Comparison of ENCODE assay signal across 1 cellular context in the genomic region with DNA sequence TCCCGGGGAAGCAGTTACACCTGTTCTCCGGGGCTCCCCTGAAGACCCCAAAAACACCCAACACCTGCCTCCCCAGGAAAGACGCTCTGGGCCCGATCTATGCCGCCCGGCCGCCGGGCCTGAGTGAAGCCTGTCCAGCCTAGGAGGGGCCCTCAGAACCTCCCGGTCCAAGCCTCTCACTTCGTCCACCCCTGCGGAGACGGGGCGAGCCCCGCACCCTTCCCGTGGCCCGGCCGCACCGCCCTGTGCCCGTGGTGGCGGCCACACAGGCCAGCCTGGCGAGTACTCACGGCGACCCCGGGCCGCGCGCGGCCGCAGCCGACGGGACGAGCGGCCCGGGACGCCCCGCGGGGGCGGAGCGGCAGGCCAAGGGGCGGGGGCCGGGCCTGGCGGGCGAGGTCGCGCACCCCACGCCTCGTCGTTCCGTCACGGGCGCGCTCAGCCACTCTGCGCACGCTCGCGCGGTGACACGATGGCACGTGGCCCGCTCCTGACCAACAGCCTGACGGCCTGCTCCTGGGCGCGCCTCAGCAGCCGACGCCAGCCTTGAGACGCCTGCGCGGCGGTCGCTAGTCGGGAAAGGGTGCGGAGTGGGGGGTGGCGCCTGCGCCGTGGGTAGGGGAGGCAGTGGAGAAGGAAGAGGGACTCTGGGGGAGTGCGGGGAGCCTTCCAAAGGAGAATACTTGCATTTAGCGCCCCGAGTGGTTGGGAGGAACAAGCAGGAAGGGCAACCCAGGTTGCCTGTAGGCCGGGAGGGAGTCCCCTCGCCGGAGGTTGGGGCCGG.
TF ChIP-seq lines count a peak whose summit lies in the region.

A gene with protein sequence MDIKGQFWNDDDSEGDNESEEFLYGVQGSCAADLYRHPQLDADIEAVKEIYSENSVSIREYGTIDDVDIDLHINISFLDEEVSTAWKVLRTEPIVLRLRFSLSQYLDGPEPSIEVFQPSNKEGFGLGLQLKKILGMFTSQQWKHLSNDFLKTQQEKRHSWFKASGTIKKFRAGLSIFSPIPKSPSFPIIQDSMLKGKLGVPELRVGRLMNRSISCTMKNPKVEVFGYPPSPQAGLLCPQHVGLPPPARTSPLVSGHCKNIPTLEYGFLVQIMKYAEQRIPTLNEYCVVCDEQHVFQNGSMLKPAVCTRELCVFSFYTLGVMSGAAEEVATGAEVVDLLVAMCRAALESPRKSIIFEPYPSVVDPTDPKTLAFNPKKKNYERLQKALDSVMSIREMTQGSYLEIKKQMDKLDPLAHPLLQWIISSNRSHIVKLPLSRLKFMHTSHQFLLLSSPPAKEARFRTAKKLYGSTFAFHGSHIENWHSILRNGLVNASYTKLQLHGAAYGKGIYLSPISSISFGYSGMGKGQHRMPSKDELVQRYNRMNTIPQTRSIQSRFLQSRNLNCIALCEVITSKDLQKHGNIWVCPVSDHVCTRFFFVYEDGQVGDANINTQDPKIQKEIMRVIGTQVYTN (minus strand): TSS at position 342 of the 784 bp plus-strand sequence. CDS start 5,077 bp downstream, outside the sequence.

TF ChIP-seq in HEK293, 187 proteins besides CTCF, POLR2A, EP300 and RAD21 (continued from another document and continues in another):
- TF ChIP-seq, protein P1, sequence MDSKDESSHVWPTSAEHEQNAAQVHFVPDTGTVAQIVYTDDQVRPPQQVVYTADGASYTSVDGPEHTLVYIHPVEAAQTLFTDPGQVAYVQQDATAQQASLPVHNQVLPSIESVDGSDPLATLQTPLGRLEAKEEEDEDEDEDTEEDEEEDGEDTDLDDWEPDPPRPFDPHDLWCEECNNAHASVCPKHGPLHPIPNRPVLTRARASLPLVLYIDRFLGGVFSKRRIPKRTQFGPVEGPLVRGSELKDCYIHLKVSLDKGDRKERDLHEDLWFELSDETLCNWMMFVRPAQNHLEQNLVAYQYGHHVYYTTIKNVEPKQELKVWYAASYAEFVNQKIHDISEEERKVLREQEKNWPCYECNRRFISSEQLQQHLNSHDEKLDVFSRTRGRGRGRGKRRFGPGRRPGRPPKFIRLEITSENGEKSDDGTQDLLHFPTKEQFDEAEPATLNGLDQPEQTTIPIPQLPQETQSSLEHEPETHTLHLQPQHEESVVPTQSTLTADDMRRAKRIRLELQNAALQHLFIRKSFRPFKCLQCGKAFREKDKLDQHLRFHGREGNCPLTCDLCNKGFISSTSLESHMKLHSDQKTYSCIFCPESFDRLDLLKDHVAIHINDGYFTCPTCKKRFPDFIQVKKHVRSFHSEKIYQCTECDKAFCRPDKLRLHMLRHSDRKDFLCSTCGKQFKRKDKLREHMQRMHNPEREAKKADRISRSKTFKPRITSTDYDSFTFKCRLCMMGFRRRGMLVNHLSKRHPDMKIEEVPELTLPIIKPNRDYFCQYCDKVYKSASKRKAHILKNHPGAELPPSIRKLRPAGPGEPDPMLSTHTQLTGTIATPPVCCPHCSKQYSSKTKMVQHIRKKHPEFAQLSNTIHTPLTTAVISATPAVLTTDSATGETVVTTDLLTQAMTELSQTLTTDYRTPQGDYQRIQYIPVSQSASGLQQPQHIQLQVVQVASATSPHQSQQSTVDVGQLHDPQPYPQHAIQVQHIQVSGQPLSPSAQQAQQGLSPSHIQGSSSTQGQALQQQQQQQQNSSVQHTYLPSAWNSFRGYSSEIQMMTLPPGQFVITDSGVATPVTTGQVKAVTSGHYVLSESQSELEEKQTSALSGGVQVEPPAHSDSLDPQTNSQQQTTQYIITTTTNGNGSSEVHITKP (tag by site-specific recombination; IDR thresholded peaks at IDR 0.05), result peak; percentile 86
- TF ChIP-seq KLF10 (tag by site-specific recombination; IDR thresholded peaks at IDR 0.05) (0 out of 2 replicates have a peak, but pooled peaks have one; percentile 39), ZNF433 (tag by site-specific recombination; IDR thresholded peaks at IDR 0.05; ENCODE audit: low read depth) (peak; percentile 0; the same call in 1 of the 2 replicates), SP7 (tag by site-specific recombination; IDR thresholded peaks at IDR 0.05) (peak; percentile 83), ZNF639 (tag by site-specific recombination; IDR thresholded peaks at IDR 0.05) (peak; percentile 79; the same call in 1 of the 2 replicates), REPIN1 (tag by site-specific recombination; IDR thresholded peaks at IDR 0.05; ENCODE audit: low read depth) (no peak), ZNF76 (tag by site-specific recombination; IDR thresholded peaks at IDR 0.05; ENCODE audit: borderline replicate concordance, low read depth) (peak; percentile 81), ZNF785 (tag by site-specific recombination; IDR thresholded peaks at IDR 0.05) (no peak), ZXDB (tag by site-specific recombination; IDR thresholded peaks at IDR 0.05) (peak; percentile 94), ZIC2 (tag by site-specific recombination; IDR thresholded peaks at IDR 0.05) (peak; percentile 75), IKZF3 (tag by site-specific recombination; IDR thresholded peaks at IDR 0.05) (peak; percentile 64), ZNF24 (tag by site-specific recombination; IDR thresholded peaks at IDR 0.05) (peak; percentile 93), ZNF394 (tag by site-specific recombination; IDR thresholded peaks at IDR 0.05; ENCODE audit: borderline replicate concordance) (peak; percentile 58; the same call in 1 of the 2 replicates), ZNF184 (tag by site-specific recombination; IDR thresholded peaks at IDR 0.05) (no peak), ZNF610 (tag by site-specific recombination; IDR thresholded peaks at IDR 0.05; ENCODE audit: borderline replicate concordance) (peak; percentile 46; the same call in 1 of the 2 replicates), ZNF398 (tag by site-specific recombination; IDR thresholded peaks at IDR 0.05) (peak; percentile 94), ZBTB8A (tag by site-specific recombination; IDR thresholded peaks at IDR 0.05) (peak; percentile 88), KLF8 (tag by site-specific recombination; IDR thresholded peaks at IDR 0.05) (peak; percentile 97), ZNF843 (tag by site-specific recombination; IDR thresholded peaks at IDR 0.05) (peak; percentile 71), ZFP37 (tag by site-specific recombination; IDR thresholded peaks at IDR 0.05) (peak; percentile 53; the same call in 1 of the 2 replicates), ZNF121 (tag by site-specific recombination; IDR thresholded peaks at IDR 0.05) (no peak), ZNF341 (tag by site-specific recombination; IDR thresholded peaks at IDR 0.05; ENCODE audit: low read depth) (0 out of 2 replicates have a peak, but pooled peaks have one; percentile 35), ZFP69B (tag by site-specific recombination; IDR thresholded peaks at IDR 0.05) (peak; percentile 69), HOXC10 (CRISPR knock-in tag; IDR thresholded peaks at IDR 0.05) (no peak), YY2 (tag by site-specific recombination; IDR thresholded peaks at IDR 0.05) (no peak)
- TF ChIP-seq, protein P2, sequence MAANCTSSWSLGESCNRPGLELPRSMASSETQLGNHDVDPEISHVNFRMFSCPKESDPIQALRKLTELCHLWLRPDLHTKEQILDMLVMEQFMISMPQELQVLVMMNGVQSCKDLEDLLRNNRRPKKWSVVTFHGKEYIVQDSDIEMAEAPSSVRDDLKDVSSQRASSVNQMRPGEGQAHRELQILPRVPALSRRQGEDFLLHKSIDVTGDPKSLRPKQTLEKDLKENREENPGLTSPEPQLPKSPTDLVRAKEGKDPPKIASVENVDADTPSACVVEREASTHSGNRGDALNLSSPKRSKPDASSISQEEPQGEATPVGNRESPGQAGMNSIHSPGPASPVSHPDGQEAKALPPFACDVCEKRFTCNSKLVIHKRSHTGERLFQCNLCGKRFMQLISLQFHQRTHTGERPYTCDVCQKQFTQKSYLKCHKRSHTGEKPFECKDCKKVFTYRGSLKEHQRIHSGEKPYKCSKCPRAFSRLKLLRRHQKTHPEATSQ (tag by site-specific recombination; IDR thresholded peaks at IDR 0.05), result peak; percentile 81; the same call in 1 of the 2 replicates
- TF ChIP-seq, protein P3, sequence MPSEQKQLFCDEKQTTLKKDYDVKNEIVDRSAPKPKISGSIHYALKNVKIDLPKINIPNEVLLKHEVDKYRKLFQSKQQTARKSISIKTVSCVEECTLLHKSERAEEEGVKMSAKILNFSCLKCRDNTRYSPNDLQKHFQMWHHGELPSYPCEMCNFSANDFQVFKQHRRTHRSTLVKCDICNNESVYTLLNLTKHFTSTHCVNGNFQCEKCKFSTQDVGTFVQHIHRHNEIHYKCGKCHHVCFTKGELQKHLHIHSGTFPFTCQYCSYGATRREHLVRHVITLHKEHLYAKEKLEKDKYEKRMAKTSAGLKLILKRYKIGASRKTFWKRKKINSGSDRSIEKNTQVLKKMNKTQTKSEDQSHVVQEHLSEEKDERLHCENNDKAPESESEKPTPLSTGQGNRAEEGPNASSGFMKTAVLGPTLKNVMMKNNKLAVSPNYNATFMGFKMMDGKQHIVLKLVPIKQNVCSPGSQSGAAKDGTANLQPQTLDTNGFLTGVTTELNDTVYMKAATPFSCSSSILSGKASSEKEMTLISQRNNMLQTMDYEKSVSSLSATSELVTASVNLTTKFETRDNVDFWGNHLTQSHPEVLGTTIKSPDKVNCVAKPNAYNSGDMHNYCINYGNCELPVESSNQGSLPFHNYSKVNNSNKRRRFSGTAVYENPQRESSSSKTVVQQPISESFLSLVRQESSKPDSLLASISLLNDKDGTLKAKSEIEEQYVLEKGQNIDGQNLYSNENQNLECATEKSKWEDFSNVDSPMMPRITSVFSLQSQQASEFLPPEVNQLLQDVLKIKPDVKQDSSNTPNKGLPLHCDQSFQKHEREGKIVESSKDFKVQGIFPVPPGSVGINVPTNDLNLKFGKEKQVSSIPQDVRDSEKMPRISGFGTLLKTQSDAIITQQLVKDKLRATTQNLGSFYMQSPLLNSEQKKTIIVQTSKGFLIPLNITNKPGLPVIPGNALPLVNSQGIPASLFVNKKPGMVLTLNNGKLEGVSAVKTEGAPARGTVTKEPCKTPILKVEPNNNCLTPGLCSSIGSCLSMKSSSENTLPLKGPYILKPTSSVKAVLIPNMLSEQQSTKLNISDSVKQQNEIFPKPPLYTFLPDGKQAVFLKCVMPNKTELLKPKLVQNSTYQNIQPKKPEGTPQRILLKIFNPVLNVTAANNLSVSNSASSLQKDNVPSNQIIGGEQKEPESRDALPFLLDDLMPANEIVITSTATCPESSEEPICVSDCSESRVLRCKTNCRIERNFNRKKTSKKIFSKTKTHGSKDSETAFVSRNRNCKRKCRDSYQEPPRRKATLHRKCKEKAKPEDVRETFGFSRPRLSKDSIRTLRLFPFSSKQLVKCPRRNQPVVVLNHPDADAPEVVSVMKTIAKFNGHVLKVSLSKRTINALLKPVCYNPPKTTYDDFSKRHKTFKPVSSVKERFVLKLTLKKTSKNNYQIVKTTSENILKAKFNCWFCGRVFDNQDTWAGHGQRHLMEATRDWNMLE (tag by site-specific recombination; conservative IDR thresholded peaks at IDR 0.05; ENCODE audit: low read depth), result peak; percentile 86
- TF ChIP-seq, protein P4, sequence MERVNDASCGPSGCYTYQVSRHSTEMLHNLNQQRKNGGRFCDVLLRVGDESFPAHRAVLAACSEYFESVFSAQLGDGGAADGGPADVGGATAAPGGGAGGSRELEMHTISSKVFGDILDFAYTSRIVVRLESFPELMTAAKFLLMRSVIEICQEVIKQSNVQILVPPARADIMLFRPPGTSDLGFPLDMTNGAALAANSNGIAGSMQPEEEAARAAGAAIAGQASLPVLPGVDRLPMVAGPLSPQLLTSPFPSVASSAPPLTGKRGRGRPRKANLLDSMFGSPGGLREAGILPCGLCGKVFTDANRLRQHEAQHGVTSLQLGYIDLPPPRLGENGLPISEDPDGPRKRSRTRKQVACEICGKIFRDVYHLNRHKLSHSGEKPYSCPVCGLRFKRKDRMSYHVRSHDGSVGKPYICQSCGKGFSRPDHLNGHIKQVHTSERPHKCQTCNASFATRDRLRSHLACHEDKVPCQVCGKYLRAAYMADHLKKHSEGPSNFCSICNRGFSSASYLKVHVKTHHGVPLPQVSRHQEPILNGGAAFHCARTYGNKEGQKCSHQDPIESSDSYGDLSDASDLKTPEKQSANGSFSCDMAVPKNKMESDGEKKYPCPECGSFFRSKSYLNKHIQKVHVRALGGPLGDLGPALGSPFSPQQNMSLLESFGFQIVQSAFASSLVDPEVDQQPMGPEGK (tag by site-specific recombination; IDR thresholded peaks at IDR 0.05), result peak; percentile 97
- TF ChIP-seq, protein P5, sequence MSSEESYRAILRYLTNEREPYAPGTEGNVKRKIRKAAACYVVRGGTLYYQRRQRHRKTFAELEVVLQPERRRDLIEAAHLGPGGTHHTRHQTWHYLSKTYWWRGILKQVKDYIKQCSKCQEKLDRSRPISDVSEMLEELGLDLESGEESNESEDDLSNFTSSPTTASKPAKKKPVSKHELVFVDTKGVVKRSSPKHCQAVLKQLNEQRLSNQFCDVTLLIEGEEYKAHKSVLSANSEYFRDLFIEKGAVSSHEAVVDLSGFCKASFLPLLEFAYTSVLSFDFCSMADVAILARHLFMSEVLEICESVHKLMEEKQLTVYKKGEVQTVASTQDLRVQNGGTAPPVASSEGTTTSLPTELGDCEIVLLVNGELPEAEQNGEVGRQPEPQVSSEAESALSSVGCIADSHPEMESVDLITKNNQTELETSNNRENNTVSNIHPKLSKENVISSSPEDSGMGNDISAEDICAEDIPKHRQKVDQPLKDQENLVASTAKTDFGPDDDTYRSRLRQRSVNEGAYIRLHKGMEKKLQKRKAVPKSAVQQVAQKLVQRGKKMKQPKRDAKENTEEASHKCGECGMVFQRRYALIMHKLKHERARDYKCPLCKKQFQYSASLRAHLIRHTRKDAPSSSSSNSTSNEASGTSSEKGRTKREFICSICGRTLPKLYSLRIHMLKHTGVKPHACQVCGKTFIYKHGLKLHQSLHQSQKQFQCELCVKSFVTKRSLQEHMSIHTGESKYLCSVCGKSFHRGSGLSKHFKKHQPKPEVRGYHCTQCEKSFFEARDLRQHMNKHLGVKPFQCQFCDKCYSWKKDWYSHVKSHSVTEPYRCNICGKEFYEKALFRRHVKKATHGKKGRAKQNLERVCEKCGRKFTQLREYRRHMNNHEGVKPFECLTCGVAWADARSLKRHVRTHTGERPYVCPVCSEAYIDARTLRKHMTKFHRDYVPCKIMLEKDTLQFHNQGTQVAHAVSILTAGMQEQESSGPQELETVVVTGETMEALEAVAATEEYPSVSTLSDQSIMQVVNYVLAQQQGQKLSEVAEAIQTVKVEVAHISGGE (tag by site-specific recombination; conservative IDR thresholded peaks at IDR 0.05; ENCODE audit: low read depth), result peak; percentile 28; the same call in 1 of the 2 replicates
